In the genomic region with DNA sequence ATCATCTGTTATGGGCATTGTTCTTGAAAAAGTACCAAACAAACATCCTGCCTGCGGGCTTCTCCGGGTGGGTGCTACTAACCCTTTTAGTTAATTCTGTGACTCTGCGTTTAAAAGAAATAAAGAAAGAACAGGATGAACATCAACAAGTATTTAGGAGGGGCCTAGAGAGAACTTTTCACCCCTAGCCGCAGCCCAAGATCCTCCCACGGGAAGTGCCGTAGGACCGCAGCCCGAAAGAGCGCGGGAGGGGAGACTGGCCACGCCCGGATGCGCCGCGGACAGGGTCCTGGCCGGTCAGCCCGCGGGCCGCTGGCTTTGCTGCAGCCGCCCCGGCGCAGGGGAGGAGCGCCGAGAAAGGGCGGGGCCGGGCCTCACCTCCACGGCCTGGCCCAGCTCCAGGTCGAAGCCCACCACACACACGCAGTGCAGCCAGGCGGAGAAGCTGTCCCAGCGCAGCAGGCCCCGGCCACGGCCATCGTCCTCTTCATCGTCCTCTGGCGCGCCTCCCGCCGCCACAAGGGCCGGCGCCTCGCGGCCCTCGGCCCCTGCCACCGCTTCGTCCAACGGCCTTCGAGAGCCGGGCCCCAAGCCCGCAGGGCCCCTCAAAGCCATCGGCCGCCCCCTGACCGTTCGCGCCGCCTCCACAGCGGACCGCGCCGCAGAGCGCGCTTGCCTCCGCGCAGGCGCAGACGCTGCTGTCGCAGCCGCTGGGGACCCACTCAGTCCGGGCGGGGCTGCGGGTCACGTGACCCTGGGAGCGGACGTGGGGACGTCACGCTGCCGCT, we compare ENCODE assay signal across 8 cellular contexts. TPM values are rescaled to one million over a fixed set of nuclear protein-coding genes. Genes with fewer than 3 reads are reported as not detected.
A peak's percentile ranks its signal among the peaks of the same experiment; 100 is the strongest.
DNase-seq lines count a peak whose midpoint lies in the region; ATAC-seq and TF ChIP-seq lines count a peak whose summit lies in the region.

A gene with protein sequence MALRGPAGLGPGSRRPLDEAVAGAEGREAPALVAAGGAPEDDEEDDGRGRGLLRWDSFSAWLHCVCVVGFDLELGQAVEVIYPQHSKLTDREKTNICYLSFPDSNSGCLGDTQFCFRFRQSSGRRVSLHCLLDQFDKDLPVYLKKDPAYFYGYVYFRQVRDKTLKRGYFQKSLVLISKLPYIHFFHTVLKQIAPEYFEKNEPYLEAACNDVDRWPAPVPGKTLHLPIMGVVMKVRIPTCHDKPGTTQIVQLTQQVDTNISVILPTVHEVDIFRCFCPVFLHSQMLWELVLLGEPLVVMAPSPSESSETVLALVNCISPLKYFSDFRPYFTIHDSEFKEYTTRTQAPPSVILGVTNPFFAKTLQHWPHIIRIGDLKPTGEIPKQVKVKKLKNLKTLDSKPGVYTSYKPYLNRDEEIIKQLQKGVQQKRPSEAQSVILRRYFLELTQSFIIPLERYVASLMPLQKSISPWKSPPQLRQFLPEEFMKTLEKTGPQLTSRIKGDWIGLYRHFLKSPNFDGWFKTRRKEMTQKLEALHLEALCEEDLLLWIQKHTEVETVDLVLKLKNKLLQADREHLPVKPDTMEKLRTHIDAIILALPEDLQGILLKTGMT (minus strand): TSS at position 674 of the 788 bp plus-strand sequence. CDS start 59 bp downstream, at position 615.

- TF ChIP-seq CTCF in left lung (IDR thresholded peaks at IDR 0.05): no peak

- intact Hi-C loops in left lung (cut with DNase I): no loop called here

- peak; percentile 55 to 95 (median 90) for DNase-seq in C1 segment of cervical spinal cord (lab: John Stamatoyannopoulos, UW)
- peak; percentile 91 for DNase-seq in NCI-H748 (lab: John Stamatoyannopoulos, UW; ENCODE audit: unreplicated experiment)
- DNase-seq in activated CD4-positive, alpha-beta T cell treated with anti-CD3 and anti-CD28 coated beads, Interleukin-2, amount 50 U/mL, for 1 hour: peak; percentile 94
- DNase-seq in dedifferentiated amniotic fluid mesenchymal stem cell (ENCODE audit: extremely low spot score): peak; percentile 90
- DNase-seq in left lung: peak; percentile 97 to 100
- peak; percentile 94 for DNase-seq in stimulated activated CD4-positive, alpha-beta T cell treated with anti-CD3 and anti-CD28 coated beads, Interleukin-2, amount 100 ng/mL, for 4 hours (ENCODE audit: low read depth)

- peak within 1 kb of the TSS; percentile 99 to 100 for H3K27ac ChIP-seq in left lung

- peaks cover 6 to 47% of the 10 kb centered on the region in 2 donors for H3K4me1 ChIP-seq in left lung

- ATAC-seq in GM19328 (IDR thresholded peaks at IDR 0.05; ENCODE audit: unreplicated experiment): peak; percentile 74
- ATAC-seq in HG03469 (IDR thresholded peaks at IDR 0.05; ENCODE audit: unreplicated experiment): peak; percentile 55
- ATAC-seq in left lung: peak; percentile 92

- peak within 1 kb of the TSS; percentile 95 for H3K4me3 ChIP-seq in left lung

- H3K36me3 ChIP-seq in left lung: no peaks in the 10 kb centered on the region

- no peaks in the 10 kb centered on the region for H3K27me3 ChIP-seq in left lung

- H3K9me3 ChIP-seq in left lung: no peaks in the 10 kb centered on the region

RNA-seq across cellular contexts. Expression of the gene that starts here (rescaled TPM):
- 10 to 100 TPM; 21.8 to 27.0 TPM for total RNA-seq in left lung

Comparison
In these comparisons a context has a peak if more than half of its experiments do, and no peak if none do; other contexts are left out.
1. Peak in every context shown above with its lines: DNase-seq, ATAC-seq, H3K4me3 ChIP-seq and H3K27ac ChIP-seq.